Comparison of ENCODE assay signal across 21 cellular contexts in genomic region chr10:121843379-121843778, GRCh38.
A peak's percentile ranks its signal among the peaks of the same experiment; 100 is the strongest.
DNase-seq lines count a peak whose midpoint lies in the region; ATAC-seq, FAIRE-seq and TF ChIP-seq lines count a peak whose summit lies in the region.
"Had no signal": no experiment of that assay in that cellular context is flagged by ENCODE, and none has a peak within 500 bp of the region (broad histone marks: within the 10 kb centered on the region; RNA-seq: fewer than 3 reads in every experiment).

No MANE protein-coding gene starts in this region.

- 58% methylated on average over 2 of the region's 2 CpGs for WGBS in right lobe of liver (ENCODE audit: insufficient coverage, low coverage, low lambda C conversion rate, missing lambda C conversion rate)
- WGBS in small intestine, 3 donors = 85 to 91% (median 88%) methylated on average over 2 of the region's 2 CpGs

- H3K4me3 ChIP-seq in right lobe of liver = no peak overlapping the region
- H3K4me3 ChIP-seq in small intestine (ENCODE audit: low read depth in 1 of 2, low read length in 2 of 2) = no peak overlapping the region
- no peak overlapping the region for H3K4me3 ChIP-seq in ascending aorta
- H3K4me3 ChIP-seq: GM23338 had no signal

- TF ChIP-seq POLR2A in right lobe of liver (IDR thresholded peaks at IDR 0.05) = no peak

- no peaks in the 10 kb centered on the region for H3K27me3 ChIP-seq in right lobe of liver
- no peaks in the 10 kb centered on the region for H3K27me3 ChIP-seq in small intestine (ENCODE audit: control insufficient read depth in 2 of 2, insufficient read depth in 2 of 2, low read length in 2 of 2)
- H3K27me3 ChIP-seq in ascending aorta = no peaks in the 10 kb centered on the region

- H3K4me3 Mint-ChIP-seq in activated naive CD8-positive, alpha-beta T cell treated with anti-CD3 and anti-CD28 coated beads for 36 hours = no peak overlapping the region
- H3K4me3 Mint-ChIP-seq: CD4-positive, alpha-beta memory T cell; GM23338; H9 had no signal

- intact Hi-C loops in right lobe of liver (cut with DNase I) = no loop called here
- intact Hi-C loops in ascending aorta (cut with DNase I) = no loop called here

- H3K27ac ChIP-seq in right lobe of liver (no peak overlapping the region), small intestine (ENCODE audit: low read depth in 1 of 2, low read length in 1 of 2) (no peak overlapping the region), ascending aorta (no peak overlapping the region)

- TF ChIP-seq CTCF in right lobe of liver (IDR thresholded peaks at IDR 0.05) (no peak), ascending aorta (IDR thresholded peaks at IDR 0.05) (no peak)

- peaks cover 25% of the 10 kb centered on the region for H3K36me3 Mint-ChIP-seq in activated naive CD8-positive, alpha-beta T cell treated with anti-CD3 and anti-CD28 coated beads for 36 hours

- no peak for FAIRE-seq in small intestine (lab: Jason Lieb, UNC)
- FAIRE-seq: GM12891, GM18507 had no signal

- H3K9me3 ChIP-seq in right lobe of liver (no peaks in the 10 kb centered on the region), small intestine (ENCODE audit: control insufficient read depth, low read depth) (no peaks in the 10 kb centered on the region), ascending aorta (no peaks in the 10 kb centered on the region)

- peaks cover 8% of the 10 kb centered on the region for H3K9me3 Mint-ChIP-seq in activated naive CD8-positive, alpha-beta T cell treated with anti-CD3 and anti-CD28 coated beads for 36 hours
- H3K9me3 Mint-ChIP-seq: GM23338 had no signal

- DNase-seq in SK-N-DZ (ENCODE audit: low spot score) = peak; percentile 7
- no peak for DNase-seq in left lobe of liver (ENCODE audit: low spot score)
- DNase-seq in right lobe of liver = no peak
- DNase-seq in small intestine = peak; percentile 33
- DNase-seq in activated naive CD8-positive, alpha-beta T cell treated with anti-CD3 and anti-CD28 coated beads for 36 hours = no peak
- no peak for DNase-seq in ascending aorta (ENCODE audit: low spot score in 2 of 2)
- no peak for DNase-seq in stimulated activated CD8-positive, alpha-beta memory T cell treated with anti-CD3 and anti-CD28 coated beads, Interleukin-4, amount 100 ng/mL, for 48 hours
- DNase-seq in NCI-H146 (lab: John Stamatoyannopoulos, UW) = no peak
- DNase-seq: 8988T; C1 segment of cervical spinal cord; Calu3; CD4-positive, alpha-beta memory T cell; COR-L47; DMS53; DMS79 treated with DMSO at 0.1 percent for 48 hours; GF-D8; H9 had no signal

- H3K36me3 ChIP-seq in right lobe of liver (peaks cover 0 to 2% (median 0%) of the 10 kb centered on the region in 4 donors), small intestine (ENCODE audit: control insufficient read depth in 2 of 2, insufficient read depth in 2 of 2, low read length in 2 of 2) (peaks cover 0 to 2% of the 10 kb centered on the region in 2 donors), ascending aorta (peaks cover 0 to 5% of the 10 kb centered on the region in 2 donors)

- no peaks in the 10 kb centered on the region for H3K27me3 Mint-ChIP-seq in activated naive CD8-positive, alpha-beta T cell treated with anti-CD3 and anti-CD28 coated beads for 36 hours
- H3K27me3 Mint-ChIP-seq: CD4-positive, alpha-beta memory T cell had no signal

- peaks cover 15% of the 10 kb centered on the region for H3K4me1 Mint-ChIP-seq in activated naive CD8-positive, alpha-beta T cell treated with anti-CD3 and anti-CD28 coated beads for 36 hours

- no peak overlapping the region for H3K27ac Mint-ChIP-seq in activated naive CD8-positive, alpha-beta T cell treated with anti-CD3 and anti-CD28 coated beads for 36 hours
- H3K27ac Mint-ChIP-seq: CD4-positive, alpha-beta memory T cell; H9 had no signal

- H3K4me1 ChIP-seq in right lobe of liver (peaks cover 0 to 10% (median 0%) of the 10 kb centered on the region in 4 donors), small intestine (ENCODE audit: control insufficient read depth in 2 of 2, insufficient read depth in 1 of 2, low read depth in 1 of 2, low read length in 1 of 2) (no peaks in the 10 kb centered on the region), ascending aorta (no peaks in the 10 kb centered on the region)

- ATAC-seq in left lobe of liver (peak; percentile 58), right lobe of liver (peak; percentile 61 to 85 (median 76))
- ATAC-seq: GM23338, HCT116 had no signal

Comparison
In these comparisons a context has a peak if more than half of its experiments do, and no peak if none do; other contexts are left out.
1. DNase-seq: peak in SK-N-DZ (single experiment) and small intestine (single experiment); none in left lobe of liver (single experiment), right lobe of liver (0 of 3), activated naive CD8-positive, alpha-beta T cell treated with anti-CD3 and anti-CD28 coated beads for 36 hours (single experiment), ascending aorta (0 of 2), stimulated activated CD8-positive, alpha-beta memory T cell treated with anti-CD3 and anti-CD28 coated beads, Interleukin-4, amount 100 ng/mL, for 48 hours (single experiment) and NCI-H146 (single experiment).